ENCODE assay signal across 1 cellular context in genomic region chr7:2709553-2710165, GRCh38.
A peak's percentile ranks its signal among the peaks of the same experiment; 100 is the strongest.
TF ChIP-seq lines count a peak whose summit lies in the region.

No MANE protein-coding gene starts in this region.

TF ChIP-seq in HepG2, 621 proteins besides CTCF, POLR2A, EP300 and RAD21 (continued from another document):
- TF ChIP-seq ARID5B (CRISPR knock-in tag; IDR thresholded peaks at IDR 0.05), result 0 out of 2 replicates have a peak, but pooled peaks have one; percentile 24
- no peak for TF ChIP-seq ZNF564 (CRISPR knock-in tag; IDR thresholded peaks at IDR 0.05)
- TF ChIP-seq ZNF879 (CRISPR knock-in tag; IDR thresholded peaks at IDR 0.05), result no peak
- TF ChIP-seq ZNF407 (CRISPR knock-in tag; IDR thresholded peaks at IDR 0.05; ENCODE audit: not compliant biosample characterization), result peak; percentile 76
- TF ChIP-seq ZNF782 (CRISPR knock-in tag; IDR thresholded peaks at IDR 0.05; ENCODE audit: borderline replicate concordance), result no peak; the same call in 1 of the 2 replicates
- TF ChIP-seq THAP7 (CRISPR knock-in tag; IDR thresholded peaks at IDR 0.05), result no peak
- peak; percentile 63 for TF ChIP-seq HNRNPLL (IDR thresholded peaks at IDR 0.05; ENCODE audit: low read depth, low read length, poor library complexity, severe bottlenecking)
